In the genomic region with DNA sequence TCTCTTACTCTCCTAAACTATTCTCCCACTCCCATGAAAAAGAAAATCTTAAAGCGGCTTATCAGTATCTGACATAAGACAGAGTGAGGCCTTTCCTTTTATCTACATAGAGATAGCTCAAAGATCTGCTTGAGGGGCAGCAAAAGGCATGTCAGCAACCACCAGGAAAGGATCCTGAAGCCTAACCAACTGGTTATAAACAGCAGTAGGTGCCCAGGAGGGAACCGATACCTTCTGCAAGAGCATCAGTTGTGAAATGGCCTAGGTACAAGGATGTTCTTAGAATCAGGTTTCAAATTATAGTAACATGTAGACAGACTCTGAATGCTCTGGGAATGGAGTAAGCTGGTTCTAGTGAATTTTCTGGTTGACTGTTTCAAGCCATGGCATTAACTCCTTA, we compare ENCODE assay signal across 14 cellular contexts. TPM values are rescaled to one million over a fixed set of nuclear protein-coding genes. Genes with fewer than 3 reads are reported as not detected.
DNase-seq lines count a peak whose midpoint lies in the region; ATAC-seq lines count a peak whose summit lies in the region.
"Had no signal": no experiment of that assay in that cellular context is flagged by ENCODE, and none has a peak within 500 bp of the region (broad histone marks: within the 10 kb centered on the region; RNA-seq: fewer than 3 reads in every experiment).

No MANE protein-coding gene starts in this region.

- H3K27me3 ChIP-seq in right cardiac atrium (ENCODE audit: control insufficient read depth, insufficient read depth) = no peaks in the 10 kb centered on the region
- H3K27me3 ChIP-seq in naive thymus-derived CD4-positive, alpha-beta T cell (ENCODE audit: control insufficient read depth in 2 of 2, insufficient read depth in 2 of 2, low read length in 2 of 2) = no peaks in the 10 kb centered on the region
- H3K27me3 ChIP-seq: pancreas had no signal

- peak overlapping the region; percentile 37 for H3K27ac ChIP-seq in right cardiac atrium (ENCODE audit: low read length)
- no peak overlapping the region for H3K27ac ChIP-seq in naive thymus-derived CD4-positive, alpha-beta T cell (ENCODE audit: low read depth, low read length)
- H3K27ac ChIP-seq: pancreas had no signal

- intact Hi-C loops in right cardiac atrium (cut with DNase I) (loop anchor here in 2 of 4 donors (5.0 kb wide), 2 partner anchors 35 to 175 kb away; no protein-coding TSS in a partner anchor), left ventricle myocardium superior (cut with micrococcal nuclease) (loop anchor here (10.0 kb wide), 1 partner anchor 178 kb away; no protein-coding TSS in a partner anchor)
- intact Hi-C loops in activated T-helper 2 cell treated with anti-CD3 and anti-CD28 coated beads, Interferon-gamma antibody, Interleukin-2, Interleukin-4, amounts not matched to agents 10 μg/mL and 5 μg/mL and 100 μg/mL, durations not matched to agents 14 hours and 24 hours and 36 hours (cut with micrococcal nuclease) = no loop called here
- intact Hi-C loops in naive thymus-derived CD4-positive, alpha-beta T cell (cut with micrococcal nuclease) = loop anchor here in 1 of 2 donors (2.0 to 5.0 kb wide), 2 partner anchors 14 to 35 kb away; no protein-coding TSS in a partner anchor

- 86% methylated on average over 2 of the region's 2 CpGs for WGBS in right cardiac atrium

- H3K9me3 ChIP-seq in right cardiac atrium (ENCODE audit: control insufficient read depth, low read length) = no peaks in the 10 kb centered on the region
- H3K9me3 ChIP-seq in naive thymus-derived CD4-positive, alpha-beta T cell (ENCODE audit: control insufficient read depth in 2 of 3, low read length in 3 of 3) = no peaks in the 10 kb centered on the region
- H3K9me3 ChIP-seq: pancreas had no signal

- H3K36me3 Mint-ChIP-seq in activated T-helper 2 cell treated with anti-CD3 and anti-CD28 coated beads, Interferon-gamma antibody, Interleukin-2, Interleukin-4, amounts not matched to agents 10 μg/mL and 5 μg/mL and 100 μg/mL, durations not matched to agents 14 hours and 24 hours and 36 hours (ENCODE audit: low read depth) = peaks cover 71% of the 10 kb centered on the region
- peaks cover 0 to 12% (median 5%) of the 10 kb centered on the region in 5 donors for H3K36me3 Mint-ChIP-seq in naive thymus-derived CD4-positive, alpha-beta T cell

- ATAC-seq in right cardiac atrium = no peak
- no peak for ATAC-seq in left ventricle myocardium superior
- ATAC-seq in naive thymus-derived CD4-positive, alpha-beta T cell = no peak
- no peak for ATAC-seq in HG02981 (IDR thresholded peaks at IDR 0.05; ENCODE audit: unreplicated experiment)
- ATAC-seq: pancreas had no signal

- CTCF ChIA-PET in naive thymus-derived CD4-positive, alpha-beta T cell (lab: Charles Lee) = interaction anchor here (0.8 kb wide), 1 partner anchor 173 kb away, joined by 3 read pairs; no protein-coding TSS in a partner anchor

- POLR2A ChIA-PET in naive thymus-derived CD4-positive, alpha-beta T cell (lab: Charles Lee) = no interaction called here

- no peaks in the 10 kb centered on the region for H3K36me3 ChIP-seq in naive thymus-derived CD4-positive, alpha-beta T cell (ENCODE audit: control insufficient read depth in 2 of 3, insufficient read depth in 3 of 3, low read length in 3 of 3)
- H3K36me3 ChIP-seq: pancreas had no signal

- H3K4me3 Mint-ChIP-seq in activated T-helper 2 cell treated with anti-CD3 and anti-CD28 coated beads, Interferon-gamma antibody, Interleukin-2, Interleukin-4, amounts not matched to agents 10 μg/mL and 5 μg/mL and 100 μg/mL, durations not matched to agents 14 hours and 24 hours and 36 hours (ENCODE audit: low read depth) = no peak overlapping the region
- peak overlapping the region in 7 of 10 donors; percentile 8 to 70 (median 41) for H3K4me3 Mint-ChIP-seq in naive thymus-derived CD4-positive, alpha-beta T cell

- no peaks in the 10 kb centered on the region for H3K9me3 Mint-ChIP-seq in activated T-helper 2 cell treated with anti-CD3 and anti-CD28 coated beads, Interferon-gamma antibody, Interleukin-2, Interleukin-4, amounts not matched to agents 10 μg/mL and 5 μg/mL and 100 μg/mL, durations not matched to agents 14 hours and 24 hours and 36 hours
- H3K9me3 Mint-ChIP-seq in naive thymus-derived CD4-positive, alpha-beta T cell = peaks cover 0 to under 1% (median 0%) of the 10 kb centered on the region in 11 donors

- H3K27me3 Mint-ChIP-seq in activated T-helper 2 cell treated with anti-CD3 and anti-CD28 coated beads, Interferon-gamma antibody, Interleukin-2, Interleukin-4, amounts not matched to agents 10 μg/mL and 5 μg/mL and 100 μg/mL, durations not matched to agents 14 hours and 24 hours and 36 hours (ENCODE audit: low read depth) = no peaks in the 10 kb centered on the region
- no peaks in the 10 kb centered on the region for H3K27me3 Mint-ChIP-seq in naive thymus-derived CD4-positive, alpha-beta T cell

- H3K4me3 ChIP-seq in right cardiac atrium (ENCODE audit: low read length) = no peak overlapping the region
- no peak overlapping the region for H3K4me3 ChIP-seq in naive thymus-derived CD4-positive, alpha-beta T cell (ENCODE audit: low read length)
- H3K4me3 ChIP-seq: pancreas had no signal

- peaks cover 80% of the 10 kb centered on the region for H3K4me1 Mint-ChIP-seq in activated T-helper 2 cell treated with anti-CD3 and anti-CD28 coated beads, Interferon-gamma antibody, Interleukin-2, Interleukin-4, amounts not matched to agents 10 μg/mL and 5 μg/mL and 100 μg/mL, durations not matched to agents 14 hours and 24 hours and 36 hours (ENCODE audit: low read depth)
- H3K4me1 Mint-ChIP-seq in naive thymus-derived CD4-positive, alpha-beta T cell = peaks cover 67 to 100% (median 88%) of the 10 kb centered on the region in 7 donors

- peak overlapping the region; percentile 42 for H3K27ac Mint-ChIP-seq in activated T-helper 2 cell treated with anti-CD3 and anti-CD28 coated beads, Interferon-gamma antibody, Interleukin-2, Interleukin-4, amounts not matched to agents 10 μg/mL and 5 μg/mL and 100 μg/mL, durations not matched to agents 14 hours and 24 hours and 36 hours
- peak overlapping the region in 5 of 9 donors; percentile 6 to 68 (median 62) for H3K27ac Mint-ChIP-seq in naive thymus-derived CD4-positive, alpha-beta T cell

- peaks cover 37% of the 10 kb centered on the region for H3K4me1 ChIP-seq in right cardiac atrium (ENCODE audit: control insufficient read depth, insufficient read depth, low read length)
- H3K4me1 ChIP-seq in naive thymus-derived CD4-positive, alpha-beta T cell (ENCODE audit: control insufficient read depth in 2 of 2, insufficient read depth in 2 of 2, low read length in 2 of 2) = peaks cover 13 to 52% of the 10 kb centered on the region in 2 donors

- DNase-seq in right cardiac atrium (no peak), left ventricle myocardium superior (no peak), NCI-H1048 (lab: John Stamatoyannopoulos, UW) (no peak), NCI-H524 (lab: John Stamatoyannopoulos, UW) (no peak)
- DNase-seq in activated T-helper 2 cell treated with anti-CD3 and anti-CD28 coated beads, Interferon-gamma antibody, Interleukin-2, Interleukin-4, amounts not matched to agents 10 μg/mL and 5 μg/mL and 100 μg/mL, durations not matched to agents 14 hours and 24 hours and 36 hours (ENCODE audit: low spot score) = no peak
- no peak for DNase-seq in naive thymus-derived CD4-positive, alpha-beta T cell
- no peak for DNase-seq in stimulated activated CD4-positive, alpha-beta T cell treated with anti-CD3 and anti-CD28 coated beads, Interleukin-2, amount 100 ng/mL, for 24 hours
- DNase-seq: AML-193, mammary epithelial cell, NCI-H1105, NCI-H524 treated with DMSO at 0.1 percent for 48 hours, pancreas, T-helper 9 cell had no signal

RNA-seq across cellular contexts. Expression of gene JARID2, which starts 21.4 kb away (rescaled TPM):
- 10 to 100 TPM in 1 of 4 donors, 1 to 10 TPM in 3; 6.8 to 10.1 (median 9.4) TPM for total RNA-seq in right cardiac atrium
- polyA plus RNA-seq in right cardiac atrium = 4.1 TPM
- 10.2 TPM for total RNA-seq in left ventricle myocardium superior
- 55.9 and 57.7 TPM in 2 replicates for total RNA-seq in activated T-helper 2 cell treated with anti-CD3 and anti-CD28 coated beads, Interferon-gamma antibody, Interleukin-2, Interleukin-4, amounts not matched to agents 10 μg/mL and 5 μg/mL and 100 μg/mL, durations not matched to agents 14 hours and 24 hours and 36 hours
- 10 to 100 TPM; 23.4 to 39.6 (median 29.9) TPM for total RNA-seq in naive thymus-derived CD4-positive, alpha-beta T cell
- 10 to 100 TPM in 1 of 2 donors, 1 to 10 TPM in 1; 6.9 to 13.9 TPM for polyA plus RNA-seq in naive thymus-derived CD4-positive, alpha-beta T cell
